ENCODE assay signal across 24 cellular contexts in genomic region chrX:94107981-94108380, GRCh38.
DNase-seq lines count a peak whose midpoint lies in the region; ATAC-seq, FAIRE-seq and TF ChIP-seq lines count a peak whose summit lies in the region.
"Had no signal": no experiment of that assay in that cellular context is flagged by ENCODE, and none has a peak within 500 bp of the region (broad histone marks: within the 10 kb centered on the region; RNA-seq: fewer than 3 reads in every experiment).

No MANE protein-coding gene starts in this region.

- H3K4me1 ChIP-seq in MM.1S (ENCODE audit: low read length), result no peaks in the 10 kb centered on the region
- H3K4me1 ChIP-seq in body of pancreas, result no peaks in the 10 kb centered on the region
- H3K4me1 ChIP-seq: BLaER1 treated with 17β-estradiol and CSF1 and Interleukin-3, amounts not matched to agents 10 nM and 100 nM; transverse colon had no signal

- no peak overlapping the region for H3K4me3 Mint-ChIP-seq in mesothelial cell of epicardium
- H3K4me3 Mint-ChIP-seq: activated CD4-positive, alpha-beta memory T cell treated with anti-CD3 and anti-CD28 coated beads, Interleukin-2, amount 10 ng/mL, durations not matched to agents 7 days and 5 days; immature natural killer cell; memory B cell; stimulated activated naive B cell treated with anti-CD40 and anti-IgM and Interleukin-4, amounts not matched to agents 10 μg/mL and 1 μg/mL and 100 μg/mL, for 72 hours had no signal

- no peaks in the 10 kb centered on the region for H3K9me3 ChIP-seq in MM.1S (replicated peaks; ENCODE audit: insufficient read depth, low read length)
- no peaks in the 10 kb centered on the region for H3K9me3 ChIP-seq in body of pancreas
- H3K9me3 ChIP-seq: transverse colon had no signal

- no peak overlapping the region for H3K27ac Mint-ChIP-seq in mesothelial cell of epicardium
- H3K27ac Mint-ChIP-seq: activated CD4-positive, alpha-beta memory T cell treated with anti-CD3 and anti-CD28 coated beads, Interleukin-2, amount 10 ng/mL, durations not matched to agents 7 days and 5 days; activated naive CD4-positive, alpha-beta T cell treated with anti-CD3 and anti-CD28 coated beads, Interleukin-2, amount 50 U/mL, for 72 hours; immature natural killer cell; memory B cell; stimulated activated naive B cell treated with anti-CD40 and anti-IgM and Interleukin-4, amounts not matched to agents 10 μg/mL and 1 μg/mL and 100 μg/mL, for 72 hours had no signal

- ATAC-seq in body of pancreas, result no peak
- no peak for ATAC-seq in HG03095 (IDR thresholded peaks at IDR 0.05; ENCODE audit: unreplicated experiment)
- no peak for ATAC-seq in Right ventricle myocardium inferior
- ATAC-seq: activated naive CD4-positive, alpha-beta T cell treated with anti-CD3 and anti-CD28 coated beads, Interleukin-2, amount 50 U/mL, for 72 hours; stimulated activated naive B cell treated with anti-CD40 and anti-IgM and Interleukin-4, amounts not matched to agents 10 μg/mL and 1 μg/mL and 100 μg/mL, for 72 hours had no signal

- intact Hi-C loops in body of pancreas (cut with DNase I) (no loop called here), Right ventricle myocardium inferior (cut with DNase I) (no loop called here)

- H3K79me2 ChIP-seq in MM.1S (ENCODE audit: low read length), result no peaks in the 10 kb centered on the region

- H3K27me3 Mint-ChIP-seq in mesothelial cell of epicardium (ENCODE audit: low read depth), result no peaks in the 10 kb centered on the region
- H3K27me3 Mint-ChIP-seq: activated CD4-positive, alpha-beta memory T cell treated with anti-CD3 and anti-CD28 coated beads, Interleukin-2, amount 10 ng/mL, durations not matched to agents 7 days and 5 days; memory B cell; stimulated activated naive B cell treated with anti-CD40 and anti-IgM and Interleukin-4, amounts not matched to agents 10 μg/mL and 1 μg/mL and 100 μg/mL, for 72 hours had no signal

- H3K9me3 Mint-ChIP-seq in mesothelial cell of epicardium, result peaks cover 5% of the 10 kb centered on the region
- H3K9me3 Mint-ChIP-seq: activated CD4-positive, alpha-beta memory T cell treated with anti-CD3 and anti-CD28 coated beads, Interleukin-2, amount 10 ng/mL, durations not matched to agents 7 days and 5 days had no signal

- H3K36me3 ChIP-seq in MM.1S (replicated peaks; ENCODE audit: insufficient read depth, low read length), result no peaks in the 10 kb centered on the region
- H3K36me3 ChIP-seq in body of pancreas (replicated peaks in 1 of 2; ENCODE audit: insufficient read depth in 1 of 2, low read depth in 2 of 2), result no peaks in the 10 kb centered on the region
- H3K36me3 ChIP-seq: BLaER1 treated with 17β-estradiol and CSF1 and Interleukin-3, amounts not matched to agents 10 nM and 100 nM; transverse colon had no signal

- H3F3A ChIP-seq in MM.1S (ENCODE audit: insufficient read depth, low read length), result no peaks in the 10 kb centered on the region

- no peak overlapping the region for H3K4me2 ChIP-seq in MM.1S (ENCODE audit: low read depth, low read length)
- H3K4me2 ChIP-seq: BLaER1 treated with 17β-estradiol and CSF1 and Interleukin-3, amounts not matched to agents 10 nM and 100 nM had no signal

- TF ChIP-seq CTCF in D721Med (IDR thresholded peaks at IDR 0.05; ENCODE audit: insufficient read depth, missing control alignments) (peak; percentile 12), MM.1S (IDR thresholded peaks at IDR 0.05; ENCODE audit: low read length) (peak; percentile 30), body of pancreas (IDR thresholded peaks at IDR 0.05) (peak in 5 of 7 experiments; percentile 13 to 34 (median 28)), mesothelial cell of epicardium (IDR thresholded peaks at IDR 0.05; ENCODE audit: unreplicated experiment) (peak; percentile 29)

- peaks cover under 1% of the 10 kb centered on the region for H3K4me1 Mint-ChIP-seq in mesothelial cell of epicardium
- H3K4me1 Mint-ChIP-seq: activated CD4-positive, alpha-beta memory T cell treated with anti-CD3 and anti-CD28 coated beads, Interleukin-2, amount 10 ng/mL, durations not matched to agents 7 days and 5 days; immature natural killer cell; memory B cell; stimulated activated naive B cell treated with anti-CD40 and anti-IgM and Interleukin-4, amounts not matched to agents 10 μg/mL and 1 μg/mL and 100 μg/mL, for 72 hours had no signal

- no peak overlapping the region; the same call in 1 of the 2 replicates for H3K4me3 ChIP-seq in MM.1S (ENCODE audit: low read length)
- H3K4me3 ChIP-seq in body of pancreas, result no peak overlapping the region
- H3K4me3 ChIP-seq: BLaER1 treated with 17β-estradiol and CSF1 and Interleukin-3, amounts not matched to agents 10 nM and 100 nM; transverse colon had no signal

- H3K9ac ChIP-seq in MM.1S (ENCODE audit: low read length), result no peak overlapping the region
- H3K9ac ChIP-seq: BLaER1 treated with 17β-estradiol and CSF1 and Interleukin-3, amounts not matched to agents 10 nM and 100 nM had no signal

- H3K27me3 ChIP-seq in MM.1S (replicated peaks; ENCODE audit: insufficient read depth, low read length), result no peaks in the 10 kb centered on the region
- no peaks in the 10 kb centered on the region for H3K27me3 ChIP-seq in body of pancreas
- H3K27me3 ChIP-seq: transverse colon had no signal

- H2AFZ ChIP-seq in MM.1S (ENCODE audit: low read length), result 0 out of 2 replicates have a peak overlapping the region, but pooled peaks have one; percentile 27

- 5 to 10% methylated on average over 3 of the region's 3 CpGs for WGBS in body of pancreas, 2 donors

- no peak for DNase-seq in D721Med (ENCODE audit: insufficient read length, low spot score)
- DNase-seq in MM.1S, result peak; percentile 8
- DNase-seq in body of pancreas, result no peak
- no peak for DNase-seq in mesothelial cell of epicardium (ENCODE audit: low spot score in 2 of 2, unreplicated experiment in 2 of 2)
- no peak for DNase-seq in NCI-H2196 (lab: John Stamatoyannopoulos, UW; ENCODE audit: unreplicated experiment)
- DNase-seq in NCI-H2107 (lab: John Stamatoyannopoulos, UW), result no peak
- no peak for DNase-seq in Right ventricle myocardium inferior (ENCODE audit: missing footprints)
- DNase-seq: activated CD4-positive, alpha-beta memory T cell treated with anti-CD3 and anti-CD28 coated beads, Interleukin-2, amount 10 ng/mL, durations not matched to agents 7 days and 5 days; activated T-cell treated with anti-CD3 and anti-CD28 coated beads, Interleukin-2, amount 50 U/mL, for 48 hours; dermis blood vessel endothelial cell; DMS79; H7; immature natural killer cell; Karpas-422; NCI-H1436; NCI-H446; stimulated activated naive B cell treated with anti-CD40 and anti-IgM and Interleukin-4, amounts not matched to agents 10 μg/mL and 1 μg/mL and 100 μg/mL, for 72 hours; SW 1271; transverse colon had no signal

- H4K20me1 ChIP-seq in MM.1S (ENCODE audit: insufficient read depth, low read length), result no peaks in the 10 kb centered on the region
- H4K20me1 ChIP-seq: BLaER1 treated with 17β-estradiol and CSF1 and Interleukin-3, amounts not matched to agents 10 nM and 100 nM had no signal

- H3K27ac ChIP-seq in MM.1S (ENCODE audit: low read length), result no peak overlapping the region
- no peak overlapping the region for H3K27ac ChIP-seq in body of pancreas
- H3K27ac ChIP-seq: BLaER1 treated with 17β-estradiol and CSF1 and Interleukin-3, amounts not matched to agents 10 nM and 100 nM; transverse colon had no signal

- TF ChIP-seq POLR2A in body of pancreas (IDR thresholded peaks at IDR 0.05), result no peak

- H3K36me3 Mint-ChIP-seq in mesothelial cell of epicardium, result no peaks in the 10 kb centered on the region
- H3K36me3 Mint-ChIP-seq: activated naive CD4-positive, alpha-beta T cell treated with anti-CD3 and anti-CD28 coated beads, Interleukin-2, amount 50 U/mL, for 72 hours; immature natural killer cell; memory B cell; stimulated activated naive B cell treated with anti-CD40 and anti-IgM and Interleukin-4, amounts not matched to agents 10 μg/mL and 1 μg/mL and 100 μg/mL, for 72 hours had no signal

- FAIRE-seq in D721Med (lab: Jason Lieb, UNC), result peak; percentile 46
- FAIRE-seq: GM18507 had no signal

- H3K9me2 ChIP-seq in MM.1S (replicated peaks; ENCODE audit: insufficient read depth, low read length), result no peaks in the 10 kb centered on the region
